In genomic region chr1:10495475-10495817, GRCh38 we compare ENCODE assay signal across 8 cellular contexts. TPM values are rescaled to one million over a fixed set of nuclear protein-coding genes. Genes with fewer than 3 reads are reported as not detected.
DNase-seq lines count a peak whose midpoint lies in the region; ATAC-seq and TF ChIP-seq lines count a peak whose summit lies in the region.

No MANE protein-coding gene starts in this region.

- peak overlapping the region; percentile 79 for H3K9ac ChIP-seq in endocrine pancreas (ENCODE audit: control insufficient read depth, insufficient read depth, low read length)
- H3K9ac ChIP-seq in rectal smooth muscle tissue (ENCODE audit: low read length), result peak overlapping the region; percentile 17

- peaks cover 0 to 9% of the 10 kb centered on the region in 2 donors for H3K36me3 Mint-ChIP-seq in CD4-positive, alpha-beta memory T cell

- H3K27me3 ChIP-seq in CD4-positive, alpha-beta memory T cell (ENCODE audit: insufficient read depth, low read length), result no peaks in the 10 kb centered on the region
- H3K27me3 ChIP-seq in Panc1 (ENCODE audit: control insufficient read depth, insufficient read depth, low read length) (no peaks in the 10 kb centered on the region), endocrine pancreas (ENCODE audit: control insufficient read depth, insufficient read depth, low read length) (no peaks in the 10 kb centered on the region), rectal smooth muscle tissue (ENCODE audit: control insufficient read depth, insufficient read depth, low read length) (no peaks in the 10 kb centered on the region)

- peak overlapping the region; percentile 58 to 96 (median 93) for H3K27ac Mint-ChIP-seq in CD4-positive, alpha-beta memory T cell

- peak overlapping the region; percentile 53 for H3K27ac ChIP-seq in CD4-positive, alpha-beta memory T cell (ENCODE audit: low read depth, low read length)
- H3K27ac ChIP-seq in Panc1 (ENCODE audit: low read length) (peak overlapping the region; percentile 7), rectal smooth muscle tissue (ENCODE audit: low read depth, low read length) (no peak overlapping the region)

- BruUV-seq in Panc1 (replicated peaks; lab: Mats Ljungman, UMichigan), result no TSS peak

- intact Hi-C loops in CD4-positive, alpha-beta memory T cell (cut with micrococcal nuclease), result loop anchor here (1.0 kb wide), 4 partner anchors 16 to 447 kb away; no protein-coding TSS in a partner anchor
- intact Hi-C loops in Panc1 (cut with micrococcal nuclease; ENCODE audit: unreplicated experiment), result loop anchor here (2.0 kb wide), 1 partner anchor 67 kb away; no protein-coding TSS in a partner anchor

- DNase-seq in CD4-positive, alpha-beta memory T cell, result no peak
- DNase-seq in Panc1 (ENCODE audit: low read depth, low spot score) (no peak), foreskin fibroblast (no peak), NCI-H524 (lab: John Stamatoyannopoulos, UW) (no peak), NCI-H2227 treated with DMSO at 0.1 percent for 48 hours (lab: John Stamatoyannopoulos, UW) (no peak)
- DNase-seq in stimulated activated CD4-positive, alpha-beta T cell treated with anti-CD3 and anti-CD28 coated beads, Interleukin-4, amount 100 ng/mL, for 4 hours, result no peak

- in situ Hi-C loops in Panc1 (cut with HindIII; ENCODE audit: low pct_unique_long_range_greater_than_20kb, low sequenced_read_pairs), result no loop called here

- H3K9me3 ChIP-seq in CD4-positive, alpha-beta memory T cell (ENCODE audit: control insufficient read depth in 1 of 2, low read length in 2 of 2), result no peaks in the 10 kb centered on the region
- H3K9me3 ChIP-seq in Panc1 (ENCODE audit: control insufficient read depth, insufficient read depth, low read depth, low read length) (no peaks in the 10 kb centered on the region), endocrine pancreas (ENCODE audit: control insufficient read depth, low read length) (no peaks in the 10 kb centered on the region)

- H3K4me1 Mint-ChIP-seq in CD4-positive, alpha-beta memory T cell, result peaks cover 21 to 37% (median 29%) of the 10 kb centered on the region in 4 donors

- no peak for ATAC-seq in Panc1

- H3K36me3 ChIP-seq in CD4-positive, alpha-beta memory T cell (ENCODE audit: insufficient read depth, low read length), result no peaks in the 10 kb centered on the region
- H3K36me3 ChIP-seq in Panc1 (ENCODE audit: control insufficient read depth, insufficient read depth, low read length), result no peaks in the 10 kb centered on the region
- no peaks in the 10 kb centered on the region for H3K36me3 ChIP-seq in endocrine pancreas (ENCODE audit: control insufficient read depth, insufficient read depth, low read length)
- no peaks in the 10 kb centered on the region for H3K36me3 ChIP-seq in rectal smooth muscle tissue (ENCODE audit: control insufficient read depth, insufficient read depth, low read length)

- H3K9me3 Mint-ChIP-seq in CD4-positive, alpha-beta memory T cell, result no peaks in the 10 kb centered on the region

- CTCF ChIA-PET in CD4-positive, alpha-beta memory T cell (lab: Charles Lee; ENCODE audit: partially characterized antibody), result interaction anchor here (0.8 to 9.4 kb wide), 24 partner anchors 10 to 449 kb away, joined by 3 to 111 read pairs (median 5); partner anchors contain the start of genes CENPS and PEX14
- CTCF ChIA-PET in Panc1 (lab: Charles Lee), result interaction anchor here (0.6 to 2.0 kb wide), 2 partner anchors 12 to 445 kb away, joined by 4 to 9 read pairs; no protein-coding TSS in a partner anchor

- H3K4me3 Mint-ChIP-seq in CD4-positive, alpha-beta memory T cell, result peak overlapping the region; percentile 82 to 92 (median 88)

- peaks cover 21% of the 10 kb centered on the region for H3K4me1 ChIP-seq in CD4-positive, alpha-beta memory T cell (ENCODE audit: insufficient read depth, low read length)
- H3K4me1 ChIP-seq in Panc1 (ENCODE audit: control insufficient read depth, insufficient read depth, low read length), result peaks cover 12% of the 10 kb centered on the region
- no peaks in the 10 kb centered on the region for H3K4me1 ChIP-seq in endocrine pancreas (ENCODE audit: control insufficient read depth, insufficient read depth, low read length)
- peaks cover 7% of the 10 kb centered on the region for H3K4me1 ChIP-seq in rectal smooth muscle tissue (ENCODE audit: control insufficient read depth, insufficient read depth, low read length)

- H3K4me3 ChIP-seq in CD4-positive, alpha-beta memory T cell (ENCODE audit: low read length in 2 of 2), result peak overlapping the region in 1 of 2 donors; percentile 77
- no peak overlapping the region for H3K4me3 ChIP-seq in Panc1 (ENCODE audit: low read depth in 2 of 2, low read length in 2 of 2)
- H3K4me3 ChIP-seq in endocrine pancreas (ENCODE audit: control insufficient read depth, insufficient read depth, low read length), result peak overlapping the region; percentile 71
- peak overlapping the region; percentile 72 for H3K4me3 ChIP-seq in rectal smooth muscle tissue (ENCODE audit: low read length)
- H3K4me3 ChIP-seq in foreskin fibroblast (ENCODE audit: low read depth in 1 of 2, low read length in 2 of 2), result peak overlapping the region in 1 of 2 donors; percentile 60

- no peaks in the 10 kb centered on the region for H3K27me3 Mint-ChIP-seq in CD4-positive, alpha-beta memory T cell

- TF ChIP-seq CTCF in Panc1 (IDR thresholded peaks at IDR 0.05) (no peak), foreskin fibroblast (IDR thresholded peaks at IDR 0.05; ENCODE audit: low read depth, low read length) (no peak)

- POLR2A ChIA-PET in CD4-positive, alpha-beta memory T cell (lab: Charles Lee; ENCODE audit: partially characterized antibody), result interaction anchor here (0.8 to 3.9 kb wide), 9 partner anchors 8 to 415 kb away, joined by 3 to 28 read pairs (median 4); partner anchors contain the start of gene CENPS
- POLR2A ChIA-PET in Panc1 (lab: Charles Lee), result no interaction called here

RNA-seq across cellular contexts. Expression of gene PEX14, which starts 20.7 kb away (rescaled TPM):
- total RNA-seq in CD4-positive, alpha-beta memory T cell, result 10 to 100 TPM; 14.5 to 16.1 TPM
- polyA plus RNA-seq in CD4-positive, alpha-beta memory T cell, result 1 to 10 TPM; 3.1 to 5.3 TPM
- 36.0 TPM for total RNA-seq in Panc1 (2021; ENCODE audit: unreplicated experiment)
- 47.5 TPM for polyA plus RNA-seq in Panc1 (2012; ENCODE audit: insufficient read length)

RNA-seq across cellular contexts. Expression of gene DFFA, which starts 23.1 kb away (rescaled TPM):
- 10 to 100 TPM; 22.4 to 25.3 TPM for total RNA-seq in CD4-positive, alpha-beta memory T cell
- polyA plus RNA-seq in CD4-positive, alpha-beta memory T cell, result 10 to 100 TPM; 15.4 to 30.8 TPM
- 68.1 TPM for total RNA-seq in Panc1 (2021; ENCODE audit: unreplicated experiment)
- 53.3 TPM for polyA plus RNA-seq in Panc1 (2012; ENCODE audit: insufficient read length)

RNA-seq across cellular contexts. Expression of gene CORT, which starts 45.6 kb away (rescaled TPM):
- total RNA-seq in CD4-positive, alpha-beta memory T cell, result not detected
- not detected for polyA plus RNA-seq in CD4-positive, alpha-beta memory T cell
- total RNA-seq in Panc1 (2021; ENCODE audit: unreplicated experiment), result 0.41 TPM
- polyA plus RNA-seq in Panc1 (2012; ENCODE audit: insufficient read length), result not detected

Comparison
In these comparisons a context has a peak if more than half of its experiments do, and no peak if none do; other contexts are left out.
1. H3K4me3 ChIP-seq: peak in endocrine pancreas (single experiment) and rectal smooth muscle tissue (single experiment); none in Panc1 (0 of 2).